In genomic region chr19:54115071-54116063, GRCh38 we compare ENCODE assay signal across 8 cellular contexts. TPM values are rescaled to one million over a fixed set of nuclear protein-coding genes. Genes with fewer than 3 reads are reported as not detected.
DNase-seq lines count a peak whose midpoint lies in the region; ATAC-seq, FAIRE-seq and TF ChIP-seq lines count a peak whose summit lies in the region.

A gene with protein sequence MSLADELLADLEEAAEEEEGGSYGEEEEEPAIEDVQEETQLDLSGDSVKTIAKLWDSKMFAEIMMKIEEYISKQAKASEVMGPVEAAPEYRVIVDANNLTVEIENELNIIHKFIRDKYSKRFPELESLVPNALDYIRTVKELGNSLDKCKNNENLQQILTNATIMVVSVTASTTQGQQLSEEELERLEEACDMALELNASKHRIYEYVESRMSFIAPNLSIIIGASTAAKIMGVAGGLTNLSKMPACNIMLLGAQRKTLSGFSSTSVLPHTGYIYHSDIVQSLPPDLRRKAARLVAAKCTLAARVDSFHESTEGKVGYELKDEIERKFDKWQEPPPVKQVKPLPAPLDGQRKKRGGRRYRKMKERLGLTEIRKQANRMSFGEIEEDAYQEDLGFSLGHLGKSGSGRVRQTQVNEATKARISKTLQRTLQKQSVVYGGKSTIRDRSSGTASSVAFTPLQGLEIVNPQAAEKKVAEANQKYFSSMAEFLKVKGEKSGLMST (plus strand): TSS chr19:54115754. CDS start chr19:54118279, 2,525 bp downstream.
Gene TFPT (minus strand): TSS chr19:54115657. CDS start chr19:54115269, 388 bp downstream.

- no peaks in the 10 kb centered on the region for H3K27me3 Mint-ChIP-seq in memory B cell

- H3K9me3 ChIP-seq in H1 (ENCODE audit: insufficient read depth in 2 of 2, low read depth in 1 of 2, low read length in 1 of 2): no peaks in the 10 kb centered on the region

- no peak for TF ChIP-seq CTCF in H1 (IDR thresholded peaks at IDR 0.05; ENCODE audit: control extremely low read depth in 1 of 3, insufficient read depth in 1 of 3, low read depth in 1 of 3, low read length in 3 of 3)

- no peak within 1 kb of the TSS for H3K4ac ChIP-seq in H1 (replicated peaks; ENCODE audit: insufficient read length, low read depth, low read length)

- CTCF ChIA-PET in H1 (lab: Charles Lee; ENCODE audit: partially characterized antibody): interaction anchor here (0.6 to 1.5 kb wide), 3 partner anchors 14 to 1568 kb away, joined by 3 to 4 read pairs (median 3); no protein-coding TSS in a partner anchor

- H3K36me3 ChIP-seq in H1 (ENCODE audit: control insufficient read depth in 2 of 4, insufficient read depth in 4 of 4, low read length in 3 of 4): peaks cover 5 to 20% (median 14%) of the 10 kb centered on the region in 4 experiments; a peak in 7 of 8 replicates

- H2AK5ac ChIP-seq in H1 (ENCODE audit: low read depth, low read length): 0 out of 2 replicates have a peak within 1 kb of the TSS, but pooled peaks have one; percentile 16

- no peak within 1 kb of the TSS for H2BK12ac ChIP-seq in H1 (ENCODE audit: low read depth, low read length)

- peaks cover 0 to 7% (median 2%) of the 10 kb centered on the region in 4 experiments; a peak in 3 of 7 replicates for H3K4me1 ChIP-seq in H1 (replicated peaks in 1 of 4; ENCODE audit: control insufficient read depth in 3 of 4, insufficient read depth in 4 of 4, low read length in 3 of 4)

- peak within 1 kb of the TSS; percentile 90 for H4K5ac ChIP-seq in H1 (ENCODE audit: insufficient read length, low read depth, low read length)

- H3K23ac ChIP-seq in H1 (ENCODE audit: insufficient read length): no peak within 1 kb of the TSS

- H2BK120ac ChIP-seq in H1 (replicated peaks; ENCODE audit: low read depth, low read length): no peak within 1 kb of the TSS

- H3K23me2 ChIP-seq in H1 (ENCODE audit: low read depth, low read length): peaks cover 7% of the 10 kb centered on the region

- peak within 1 kb of the TSS; percentile 97; the same call in 1 of the 2 replicates for H3K18ac ChIP-seq in H1 (ENCODE audit: extremely low read depth, low read length)

- peak within 1 kb of the TSS; percentile 90 for H3K4me3 Mint-ChIP-seq in memory B cell

- peak within 1 kb of the TSS; percentile 95 for H2BK5ac ChIP-seq in H1 (ENCODE audit: low read depth, low read length)

- no peaks in the 10 kb centered on the region for H3K27me3 ChIP-seq in H1 (replicated peaks in 1 of 4; ENCODE audit: control insufficient read depth in 3 of 4, extremely low read depth in 1 of 4, insufficient read depth in 3 of 4, low read length in 3 of 4)

- no peak within 1 kb of the TSS for H2BK15ac ChIP-seq in H1 (ENCODE audit: low read length)

- peak in 1 of 2 experiments; percentile 86; a peak in 2 of 3 replicates for TF ChIP-seq POLR2A in H1 (IDR thresholded peaks at IDR 0.05; ENCODE audit: control extremely low read depth in 1 of 2, low read depth in 2 of 2, low read length in 2 of 2)

- H3K4me2 ChIP-seq in H1 (ENCODE audit: insufficient read depth in 1 of 2, low read depth in 2 of 2, low read length in 2 of 2): peak within 1 kb of the TSS; percentile 77 to 81

- peak within 1 kb of the TSS; percentile 74 to 100 (median 94) for H3K4me3 ChIP-seq in H1 (ENCODE audit: extremely low read depth in 1 of 4, insufficient read depth in 2 of 4, low read depth in 3 of 4, low read length in 4 of 4)

- WGBS in H1 (ENCODE audit: extremely low coverage in 1 of 2, insufficient coverage in 1 of 2, insufficient read length in 1 of 2, insufficient replicate concordance in 2 of 2, low coverage in 1 of 2, low lambda C conversion rate in 2 of 2, missing lambda C conversion rate in 1 of 2), 2 experiments: 2% methylated on average over 57 of the region's 60 CpGs; no CpG with 5 or more reads in 1 of the 2 experiments

- peaks cover 0 to 10% of the 10 kb centered on the region in 2 experiments; a peak in 2 of 4 replicates for H3K79me2 ChIP-seq in H1 (ENCODE audit: control insufficient read depth in 1 of 2, insufficient read depth in 2 of 2, low read length in 2 of 2)

- peak within 1 kb of the TSS; percentile 92 for H3K27ac ChIP-seq in H1 (ENCODE audit: low read depth, low read length)

- peak within 1 kb of the TSS; percentile 86 for H3K56ac ChIP-seq in H1 (replicated peaks; ENCODE audit: insufficient read length, low read depth, low read length)

- H3K36me3 Mint-ChIP-seq in memory B cell: peaks cover 16% of the 10 kb centered on the region

- DNase-seq in COLO668 (lab: John Stamatoyannopoulos, UW; ENCODE audit: unreplicated experiment) (peak; percentile 97), HT1080 (ENCODE audit: low read depth) (peak; percentile 93), NOMO-1 treated with DMSO at 0.1 percent for 48 hours (lab: John Stamatoyannopoulos, UW; ENCODE audit: unreplicated experiment) (peak; percentile 98), H1 (ENCODE audit: low read depth in 1 of 2, low spot score in 2 of 2) (peak; percentile 87 to 96), memory B cell (ENCODE audit: low spot score in 2 of 2) (peak; percentile 92 to 95)
- peak; percentile 91 to 94 for DNase-seq in activated CD8-positive, alpha-beta memory T cell treated with anti-CD3 and anti-CD28 coated beads for 4 hours (ENCODE audit: low read depth in 2 of 2)
- DNase-seq in stimulated activated CD8-positive, alpha-beta memory T cell treated with anti-CD3 and anti-CD28 coated beads, Interleukin-12 subunit alpha, Interleukin-12 subunit beta, amount 100 ng/mL, for 24 hours (ENCODE audit: extremely low read depth): peak; percentile 91

- peak within 1 kb of the TSS; percentile 91 for H3K27ac Mint-ChIP-seq in memory B cell

- peak within 1 kb of the TSS; percentile 99; the same call in 1 of the 2 replicates for H2AFZ ChIP-seq in H1 (ENCODE audit: low read length)

- no peak within 1 kb of the TSS for H4K91ac ChIP-seq in H1 (replicated peaks; ENCODE audit: insufficient read length, low read length)

- peaks cover 30% of the 10 kb centered on the region for H3K4me1 Mint-ChIP-seq in memory B cell

- no peak for TF ChIP-seq RAD21 in H1 (IDR thresholded peaks at IDR 0.05 in 1 of 2, conservative IDR thresholded peaks at IDR 0.05 in 1 of 2; ENCODE audit: low read depth in 2 of 2, low read length in 2 of 2)

- peak; percentile 93 for FAIRE-seq in H1 (lab: Jason Lieb, UNC)

- no peaks in the 10 kb centered on the region for H3K9me3 Mint-ChIP-seq in memory B cell

- H4K8ac ChIP-seq in H1 (ENCODE audit: extremely low read depth, insufficient read depth, low read length): peak within 1 kb of the TSS; percentile 90; the same call in 1 of the 2 replicates

- H3K79me1 ChIP-seq in H1 (ENCODE audit: low read depth, low read length): peaks cover 12% of the 10 kb centered on the region

- POLR2A ChIA-PET in H1 (lab: Charles Lee; ENCODE audit: partially characterized antibody): interaction anchor here (0.6 to 6.6 kb wide), 31 partner anchors 10 to 330 kb away, joined by 3 to 116 read pairs (median 5); partner anchors contain the start of genes CNOT3, LENG1, MYADM and NDUFA3

- 0 out of 3 replicates have a peak, but pooled peaks of 1 of the 2 experiments have one; percentile 53 for TF ChIP-seq EP300 in H1 (IDR thresholded peaks at IDR 0.05; ENCODE audit: borderline replicate concordance in 1 of 2, low read depth in 2 of 2, low read length in 2 of 2)

- no peak within 1 kb of the TSS for H2BK20ac ChIP-seq in H1 (ENCODE audit: low read length)

- H3K14ac ChIP-seq in H1 (ENCODE audit: insufficient read length): no peak within 1 kb of the TSS

- H4K20me1 ChIP-seq in H1 (replicated peaks in 1 of 2; ENCODE audit: control insufficient read depth in 1 of 2, insufficient read depth in 2 of 2, low read length in 2 of 2): peaks cover 0 to 5% of the 10 kb centered on the region in 2 experiments

- ATAC-seq in GM21360 (IDR thresholded peaks at IDR 0.05; ENCODE audit: unreplicated experiment): peak; percentile 81
- peak; percentile 88 for ATAC-seq in memory B cell (ENCODE audit: low read depth)

- peak within 1 kb of the TSS; percentile 70 to 94 (median 92) for H3K9ac ChIP-seq in H1 (replicated peaks in 1 of 4; ENCODE audit: extremely low read depth in 1 of 4, low read depth in 3 of 4, low read length in 3 of 4)

TF ChIP-seq in H1, 55 proteins besides CTCF, POLR2A, EP300 and RAD21 (continues in another document):
- peak; percentile 94 for TF ChIP-seq SP1 (IDR thresholded peaks at IDR 0.05; ENCODE audit: low read depth, low read length)
- no peak for TF ChIP-seq HDAC6 (IDR thresholded peaks at IDR 0.05; ENCODE audit: low read depth, low read length)
- no peak for TF ChIP-seq MAFK (IDR thresholded peaks at IDR 0.05; ENCODE audit: low read depth, low read length)
- no peak for TF ChIP-seq EGR1 (IDR thresholded peaks at IDR 0.05; ENCODE audit: borderline replicate concordance, low read depth, low read length)
- TF ChIP-seq ASH2L (IDR thresholded peaks at IDR 0.05; ENCODE audit: low read length): peak; percentile 94
- peak; percentile 64 for TF ChIP-seq YY1 (IDR thresholded peaks at IDR 0.05; ENCODE audit: low read depth, low read length)

RNA-seq across cellular contexts. Expression of the first gene that starts in this region (rescaled TPM):
- 102 and 104 TPM in 2 replicates for total RNA-seq in HT1080 (2014; rRNA removed; shearing (Covaris generic))
- polyA plus RNA-seq in HT1080 (2015; cell fraction: cytosol; rRNA removed): 63.5 and 68.2 TPM in 2 replicates
- polyA plus RNA-seq in HT1080 (2015; cell fraction: nucleus; rRNA removed): 73.0 and 83.1 TPM in 2 replicates
- 89.5 and 97.4 TPM in 2 replicates for total RNA-seq in H1 (2021; fragmentation: NEBNext Ultra II Directional; extraction: Animal tissue kit (Norgen Biotek cat#: 25700))
- polyA plus RNA-seq in H1 (2011; rRNA removed): 51.1 and 67.1 TPM in 2 replicates
- polyA plus RNA-seq in H1 (2011; cell fraction: cytosol; rRNA removed): 70.4 TPM
- 84.9 TPM for polyA plus RNA-seq in H1 (2011; cell fraction: nucleus; rRNA removed)
- polyA plus RNA-seq in H1 (2012, experiment 1 of 2): 66.4 to 104 TPM (median 101 TPM) in 4 replicates
- 45.9 TPM for polyA plus RNA-seq in H1 (2012, experiment 2 of 2)
- 64.0 TPM for polyA plus RNA-seq in H1 (2013, experiment 1 of 2)
- 67.0 TPM for polyA plus RNA-seq in H1 (2013, experiment 2 of 2)
- 28.2 and 36.3 TPM in 2 replicates for polyA minus RNA-seq in H1 (2011; rRNA and poly(A)+ RNA removed)
- 28.2 TPM for polyA minus RNA-seq in H1 (2011; cell fraction: cytosol; rRNA and poly(A)+ RNA removed)
- 21.2 TPM for polyA minus RNA-seq in H1 (2011; cell fraction: nucleus; rRNA and poly(A)+ RNA removed)

RNA-seq across cellular contexts. Expression of gene TFPT, which starts in this region (rescaled TPM):
- 17.6 and 19.7 TPM in 2 replicates for total RNA-seq in HT1080 (2014; rRNA removed; shearing (Covaris generic))
- 18.1 and 23.4 TPM in 2 replicates for polyA plus RNA-seq in HT1080 (2015; cell fraction: cytosol; rRNA removed)
- 13.0 and 16.2 TPM in 2 replicates for polyA plus RNA-seq in HT1080 (2015; cell fraction: nucleus; rRNA removed)
- total RNA-seq in H1 (2021; fragmentation: NEBNext Ultra II Directional; extraction: Animal tissue kit (Norgen Biotek cat#: 25700)): 17.7 TPM in 2 replicates
- polyA plus RNA-seq in H1 (2011; rRNA removed): 10.4 and 17.3 TPM in 2 replicates
- polyA plus RNA-seq in H1 (2011; cell fraction: cytosol; rRNA removed): 17.4 TPM
- polyA plus RNA-seq in H1 (2011; cell fraction: nucleus; rRNA removed): 10.2 TPM
- 15.9 to 18.4 TPM (median 17.5 TPM) in 4 replicates for polyA plus RNA-seq in H1 (2012, experiment 1 of 2)
- polyA plus RNA-seq in H1 (2012, experiment 2 of 2): 9.4 TPM
- 9.3 TPM for polyA plus RNA-seq in H1 (2013, experiment 1 of 2)
- 9.8 TPM for polyA plus RNA-seq in H1 (2013, experiment 2 of 2)
- polyA minus RNA-seq in H1 (2011; rRNA and poly(A)+ RNA removed): 1.9 and 2.1 TPM in 2 replicates
- polyA minus RNA-seq in H1 (2011; cell fraction: cytosol; rRNA and poly(A)+ RNA removed): 7.4 TPM
- polyA minus RNA-seq in H1 (2011; cell fraction: nucleus; rRNA and poly(A)+ RNA removed): 7.3 TPM

Comparison
In these comparisons a context has a peak if more than half of its experiments do, and no peak if none do; other contexts are left out.
1. Peak in every context shown above with its lines: DNase-seq, ATAC-seq, H3K4me3 ChIP-seq and H3K27ac ChIP-seq.